In genomic region chr16:75727221-75727620, GRCh38 we compare ENCODE assay signal across 30 cellular contexts. TPM values are rescaled to one million over a fixed set of nuclear protein-coding genes. Genes with fewer than 3 reads are reported as not detected.
"Had no signal": no experiment of that assay in that cellular context is flagged by ENCODE, and none has a peak within 500 bp of the region (broad histone marks: within the 10 kb centered on the region; RNA-seq: fewer than 3 reads in every experiment).

No MANE protein-coding gene starts in this region.

- H3K27me3 ChIP-seq: breast epithelium, left lung had no signal

- H3K27ac ChIP-seq: breast epithelium, left lung, prostate gland, skin epidermis, thoracic aorta had no signal

- H3K9me3 ChIP-seq: breast epithelium, prostate gland, thoracic aorta had no signal

- H3K36me3 ChIP-seq: breast epithelium, left lung, prostate gland, thoracic aorta had no signal

- DNase-seq: activated B cell treated with CpG ODN at 0.5 μM for 24 hours; activated CD8-positive, alpha-beta memory T cell treated with anti-CD3 and anti-CD28 coated beads, Interleukin-2, amount 10 ng/mL, durations not matched to agents 7 days and 5 days; activated CD8-positive, alpha-beta T cell treated with anti-CD3 and anti-CD28 coated beads, Interleukin-2, amount 10 ng/mL, durations not matched to agents 7 days and 5 days; activated naive CD8-positive, alpha-beta T cell treated with anti-CD3 and anti-CD28 coated beads, Interleukin-2, amount 50 U/mL, for 24 hours; activated T-cell treated with anti-CD3 and anti-CD28 coated beads, Interleukin-2, amount 50 U/mL, for 48 hours; amygdala; central memory CD4-positive, alpha-beta T cell; foreskin fibroblast; head of caudate nucleus; hypothalamus; left lung; mesendoderm; retina; stimulated activated CD4-positive, alpha-beta T cell treated with anti-CD3 and anti-CD28 coated beads, Interleukin-4, amount 100 ng/mL, for 24 hours; T-helper 9 cell; trophoblast cell had no signal

- H3K4me1 ChIP-seq: breast epithelium, left lung, prostate gland had no signal

- ATAC-seq: activated CD8-positive, alpha-beta memory T cell treated with anti-CD3 and anti-CD28 coated beads, Interleukin-2, amount 10 ng/mL, durations not matched to agents 7 days and 5 days; activated CD8-positive, alpha-beta T cell treated with anti-CD3 and anti-CD28 coated beads, Interleukin-2, amount 10 ng/mL, durations not matched to agents 7 days and 5 days; activated naive CD8-positive, alpha-beta T cell treated with anti-CD3 and anti-CD28 coated beads, Interleukin-2, amount 50 U/mL, for 24 hours; left lung; sciatic nerve; stimulated activated effector memory CD8-positive, alpha-beta T cell treated with anti-CD3 and anti-CD28 coated beads, Interleukin-12 subunit alpha, Interleukin-12 subunit beta, amount 100 ng/mL, for 72 hours had no signal

- H3K4me3 ChIP-seq: breast epithelium, left lung, lung, prostate gland, skin epidermis, thoracic aorta had no signal

RNA-seq across cellular contexts. Expression of gene CPHXL, which starts 0.9 kb away (rescaled TPM):
- total RNA-seq: activated B cell treated with CpG ODN at 0.5 μM for 24 hours; activated CD8-positive, alpha-beta memory T cell treated with anti-CD3 and anti-CD28 coated beads, Interleukin-2, amount 10 ng/mL, durations not matched to agents 7 days and 5 days; activated CD8-positive, alpha-beta T cell treated with anti-CD3 and anti-CD28 coated beads, Interleukin-2, amount 10 ng/mL, durations not matched to agents 7 days and 5 days; activated T-helper 2 cell treated with anti-CD3 and anti-CD28 coated beads, Interferon-gamma antibody, Interleukin-2, Interleukin-4, amounts not matched to agents 10 μg/mL and 5 μg/mL and 100 μg/mL, durations not matched to agents 14 hours and 24 hours and 36 hours; breast epithelium; endothelial cell of umbilical vein; kidney epithelial cell; left lung; lung; mononuclear cell; osteocyte; prostate gland; sciatic nerve; subcutaneous adipose tissue; thoracic aorta had no signal
- polyA plus RNA-seq: endothelial cell of umbilical vein, esophagus, lung had no signal

RNA-seq across cellular contexts. Expression of gene DUXB, which starts 26.0 kb away (rescaled TPM):
- total RNA-seq: activated B cell treated with CpG ODN at 0.5 μM for 24 hours; activated CD8-positive, alpha-beta memory T cell treated with anti-CD3 and anti-CD28 coated beads, Interleukin-2, amount 10 ng/mL, durations not matched to agents 7 days and 5 days; activated CD8-positive, alpha-beta T cell treated with anti-CD3 and anti-CD28 coated beads, Interleukin-2, amount 10 ng/mL, durations not matched to agents 7 days and 5 days; activated T-helper 2 cell treated with anti-CD3 and anti-CD28 coated beads, Interferon-gamma antibody, Interleukin-2, Interleukin-4, amounts not matched to agents 10 μg/mL and 5 μg/mL and 100 μg/mL, durations not matched to agents 14 hours and 24 hours and 36 hours; breast epithelium; endothelial cell of umbilical vein; kidney epithelial cell; left lung; lung; osteocyte; prostate gland; sciatic nerve; subcutaneous adipose tissue; thoracic aorta had no signal
- polyA plus RNA-seq: endothelial cell of umbilical vein, esophagus, lung had no signal

RNA-seq across cellular contexts. Expression of gene CPHXL2, which starts 50.4 kb away (rescaled TPM):
- total RNA-seq: activated B cell treated with CpG ODN at 0.5 μM for 24 hours; activated CD8-positive, alpha-beta memory T cell treated with anti-CD3 and anti-CD28 coated beads, Interleukin-2, amount 10 ng/mL, durations not matched to agents 7 days and 5 days; activated CD8-positive, alpha-beta T cell treated with anti-CD3 and anti-CD28 coated beads, Interleukin-2, amount 10 ng/mL, durations not matched to agents 7 days and 5 days; activated T-helper 2 cell treated with anti-CD3 and anti-CD28 coated beads, Interferon-gamma antibody, Interleukin-2, Interleukin-4, amounts not matched to agents 10 μg/mL and 5 μg/mL and 100 μg/mL, durations not matched to agents 14 hours and 24 hours and 36 hours; breast epithelium; endothelial cell of umbilical vein; kidney epithelial cell; left lung; lung; mononuclear cell; osteocyte; prostate gland; sciatic nerve; subcutaneous adipose tissue; thoracic aorta had no signal
- polyA plus RNA-seq: endothelial cell of umbilical vein, esophagus, lung had no signal
